Comparison of ENCODE assay signal across 11 cellular contexts in genomic region chr9:763692-764091, GRCh38.
DNase-seq lines count a peak whose midpoint lies in the region; ATAC-seq and TF ChIP-seq lines count a peak whose summit lies in the region.
"Had no signal": no experiment of that assay in that cellular context is flagged by ENCODE, and none has a peak within 500 bp of the region (broad histone marks: within the 10 kb centered on the region; RNA-seq: fewer than 3 reads in every experiment).

No MANE protein-coding gene starts in this region.

- H2AFZ ChIP-seq in SK-N-SH (ENCODE audit: low read depth), result 0 out of 2 replicates have a peak overlapping the region, but pooled peaks have one; percentile 58
- no peak overlapping the region for H2AFZ ChIP-seq in SU-DHL-6 (ENCODE audit: low read depth, low read length, severe bottlenecking)
- H2AFZ ChIP-seq in hepatocyte, result peak overlapping the region; percentile 73

- H3K9ac ChIP-seq in SK-N-SH (no peak overlapping the region), SU-DHL-6 (ENCODE audit: low read length) (no peak overlapping the region), skeletal muscle tissue (ENCODE audit: low read depth in 1 of 3, low read length in 3 of 3) (peak overlapping the region in 2 of 3 donors; percentile 20 to 45)

- H3K4me2 ChIP-seq in SK-N-SH (peak overlapping the region; percentile 70), SU-DHL-6 (ENCODE audit: low read depth, low read length, poor library complexity, severe bottlenecking) (peak overlapping the region; percentile 48), hepatocyte (peak overlapping the region; percentile 51)

- no peak for TF ChIP-seq EP300 in SK-N-SH (IDR thresholded peaks at IDR 0.05; ENCODE audit: borderline replicate concordance in 1 of 2, low read depth in 1 of 2, low read length in 1 of 2)

- peaks cover 74% of the 10 kb centered on the region for H3K27me3 ChIP-seq in SK-N-SH (ENCODE audit: insufficient read depth)
- H3K27me3 ChIP-seq in SU-DHL-6 (ENCODE audit: low read length), result no peaks in the 10 kb centered on the region
- no peaks in the 10 kb centered on the region for H3K27me3 ChIP-seq in hepatocyte
- H3K27me3 ChIP-seq in skeletal muscle tissue (ENCODE audit: control insufficient read depth in 3 of 3, insufficient read depth in 3 of 3, low read length in 3 of 3), result peaks cover 0 to 4% (median 4%) of the 10 kb centered on the region in 3 donors
- peaks cover 0 to 10% (median 0%) of the 10 kb centered on the region in 45 donors for H3K27me3 ChIP-seq in dorsolateral prefrontal cortex

- H3K36me3 ChIP-seq in SK-N-SH (replicated peaks in 1 of 2; ENCODE audit: control insufficient read depth in 1 of 2, insufficient read depth in 2 of 2, low read length in 1 of 2) (no peaks in the 10 kb centered on the region), SU-DHL-6 (ENCODE audit: low read length) (no peaks in the 10 kb centered on the region), hepatocyte (replicated peaks; ENCODE audit: insufficient read depth, low read depth) (no peaks in the 10 kb centered on the region), skeletal muscle tissue (ENCODE audit: control insufficient read depth in 3 of 3, insufficient read depth in 3 of 3, low read length in 3 of 3) (no peaks in the 10 kb centered on the region)

- H3K79me2 ChIP-seq in SK-N-SH (ENCODE audit: insufficient read depth) (no peaks in the 10 kb centered on the region), SU-DHL-6 (ENCODE audit: insufficient read depth, low read length) (no peaks in the 10 kb centered on the region), hepatocyte (no peaks in the 10 kb centered on the region)

- H3K4me3 ChIP-seq in SK-N-SH (ENCODE audit: low read depth in 2 of 2, low read length in 1 of 2) (peak overlapping the region in 1 of 2 experiments; percentile 51; a peak in 1 of 4 replicates), SU-DHL-6 (ENCODE audit: insufficient read depth, low read length, poor library complexity, severe bottlenecking) (no peak overlapping the region), hepatocyte (no peak overlapping the region), skeletal muscle tissue (ENCODE audit: low read length in 3 of 3) (peak overlapping the region; percentile 8 to 63 (median 32)), dorsolateral prefrontal cortex (peak overlapping the region in 19 of 59 donors; percentile 4 to 45 (median 17))

- no peaks in the 10 kb centered on the region for H3K9me3 ChIP-seq in SK-N-SH
- H3K9me3 ChIP-seq in SU-DHL-6 (ENCODE audit: insufficient read depth, low read length), result no peaks in the 10 kb centered on the region
- no peaks in the 10 kb centered on the region for H3K9me3 ChIP-seq in hepatocyte (ENCODE audit: low read depth)
- no peaks in the 10 kb centered on the region for H3K9me3 ChIP-seq in skeletal muscle tissue (ENCODE audit: control insufficient read depth in 3 of 3, low read length in 3 of 3)

- POLR2A ChIA-PET in SK-N-SH (lab: Yijun Ruan, JAX), result no interaction called here

- whole genome bisulfite sequencing in SK-N-SH (ENCODE audit: low lambda C conversion rate), result 12% methylated on average over 6 of the region's 6 CpGs
- WGBS in hepatocyte (ENCODE audit: low lambda C conversion rate, missing lambda C conversion rate), result 89% methylated on average over 6 of the region's 6 CpGs

- intact Hi-C loops in dorsolateral prefrontal cortex (cut with DNase I), result loop anchor here (2.0 to 10.0 kb wide), 3 partner anchors 151 to 359 kb away; partner anchors contain the start of gene KANK1 (in 1 of the 2)

- TF ChIP-seq CTCF in SK-N-SH (IDR thresholded peaks at IDR 0.05) (no peak), SU-DHL-6 (IDR thresholded peaks at IDR 0.05; ENCODE audit: insufficient read depth, low read length, poor library complexity, severe bottlenecking) (no peak), hepatocyte (IDR thresholded peaks at IDR 0.05; ENCODE audit: poor library complexity) (no peak), dorsolateral prefrontal cortex (IDR thresholded peaks at IDR 0.05 in 54 of 56, conservative IDR thresholded peaks at IDR 0.05 in 2 of 56; ENCODE audit: low read depth in 1 of 56, partially characterized antibody in 56 of 56) (no peak)

- DNase-seq in SK-N-SH, result no peak
- no peak for DNase-seq in hepatocyte (ENCODE audit: low spot score)
- no peak for DNase-seq in stimulated activated naive CD4-positive, alpha-beta T cell (lab: John Stamatoyannopoulos, UW)
- DNase-seq in putamen (ENCODE audit: low spot score), result no peak
- DNase-seq in dorsolateral prefrontal cortex, result no peak
- DNase-seq: activated gamma-delta T cell had no signal

- no peak for TF ChIP-seq RAD21 in SK-N-SH (IDR thresholded peaks at IDR 0.05; ENCODE audit: low read length)

- no peaks in the 10 kb centered on the region for H4K20me1 ChIP-seq in SK-N-SH (ENCODE audit: insufficient read depth)
- no peaks in the 10 kb centered on the region for H4K20me1 ChIP-seq in SU-DHL-6 (ENCODE audit: low read depth, low read length)
- H4K20me1 ChIP-seq in hepatocyte (ENCODE audit: insufficient read depth, poor library complexity, severe bottlenecking), result no peaks in the 10 kb centered on the region

- ATAC-seq in SK-N-SH treated with all-trans-retinoic acid at 6 μM for 48 hours, result no peak

- no peaks in the 10 kb centered on the region for H3K4me1 ChIP-seq in SK-N-SH (ENCODE audit: control insufficient read depth in 1 of 2, insufficient read depth in 2 of 2, low read depth in 1 of 2, low read length in 1 of 2)
- no peaks in the 10 kb centered on the region for H3K4me1 ChIP-seq in hepatocyte (ENCODE audit: insufficient read depth)
- no peaks in the 10 kb centered on the region for H3K4me1 ChIP-seq in skeletal muscle tissue (ENCODE audit: control insufficient read depth in 3 of 3, insufficient read depth in 3 of 3, low read length in 3 of 3)
- H3K4me1 ChIP-seq: foreskin keratinocyte had no signal

- no peaks in the 10 kb centered on the region for H3F3A ChIP-seq in SK-N-SH (replicated peaks; ENCODE audit: insufficient read depth)
- no peaks in the 10 kb centered on the region for H3F3A ChIP-seq in SU-DHL-6 (ENCODE audit: insufficient read depth)

- H3K9me2 ChIP-seq in SK-N-SH, result no peaks in the 10 kb centered on the region
- H3K9me2 ChIP-seq in SU-DHL-6 (replicated peaks; ENCODE audit: insufficient read depth, low read length), result no peaks in the 10 kb centered on the region
- H3K9me2 ChIP-seq in hepatocyte (replicated peaks; ENCODE audit: insufficient read depth), result no peaks in the 10 kb centered on the region

- CTCF ChIA-PET in SK-N-SH (lab: Yijun Ruan, JAX), result no interaction called here

- H3K27ac ChIP-seq in SK-N-SH (ENCODE audit: low read depth in 2 of 2, low read length in 1 of 2) (no peak overlapping the region), SU-DHL-6 (ENCODE audit: low read depth, low read length) (no peak overlapping the region), hepatocyte (no peak overlapping the region), skeletal muscle tissue (ENCODE audit: low read depth, low read length) (no peak overlapping the region), dorsolateral prefrontal cortex (no peak overlapping the region)
- H3K27ac ChIP-seq: 22Rv1, foreskin keratinocyte had no signal

TF ChIP-seq in SK-N-SH, 30 proteins besides CTCF, POLR2A, EP300 and RAD21:
- TF ChIP-seq MXI1 (IDR thresholded peaks at IDR 0.05; ENCODE audit: low read depth, low read length) (no peak), SMC3 (IDR thresholded peaks at IDR 0.05; ENCODE audit: low read depth, low read length) (no peak)

TF ChIP-seq in SK-N-SH treated with all-trans-retinoic acid at 6 μM for 48 hours, 23 proteins besides CTCF, POLR2A, EP300 and RAD21 (continues in another document):
- TF ChIP-seq TOX (CRISPR knock-in tag; IDR thresholded peaks at IDR 0.05; ENCODE audit: borderline replicate concordance), result no peak
- no peak for TF ChIP-seq ZC3H10 (CRISPR knock-in tag; IDR thresholded peaks at IDR 0.05)
- TF ChIP-seq ISL1 (CRISPR knock-in tag; IDR thresholded peaks at IDR 0.05), result no peak
- no peak for TF ChIP-seq ZNF70 (CRISPR knock-in tag; IDR thresholded peaks at IDR 0.05)
- TF ChIP-seq PATZ1 (CRISPR knock-in tag; IDR thresholded peaks at IDR 0.05; ENCODE audit: borderline replicate concordance), result no peak
- TF ChIP-seq OSR1 (CRISPR knock-in tag; IDR thresholded peaks at IDR 0.05), result no peak
- no peak for TF ChIP-seq ZFP3 (CRISPR knock-in tag; IDR thresholded peaks at IDR 0.05)
- TF ChIP-seq CSRNP3 (CRISPR knock-in tag; IDR thresholded peaks at IDR 0.05), result no peak
- no peak for TF ChIP-seq TCF4 (CRISPR knock-in tag; IDR thresholded peaks at IDR 0.05; ENCODE audit: borderline replicate concordance)

Comparison
In these comparisons a context has a peak if more than half of its experiments do, and no peak if none do; other contexts are left out.
1. H3K4me3 ChIP-seq: peak in skeletal muscle tissue (3 of 3); none in SU-DHL-6 (single experiment) and hepatocyte (single experiment).
2. H3K9ac ChIP-seq: peak in skeletal muscle tissue (2 of 3); none in SK-N-SH (single experiment) and SU-DHL-6 (single experiment).
3. Peak in every context shown above with its lines, with median percentiles within 50 percentile points of each other: H3K4me2 ChIP-seq.